In genomic region chr2:196260546-196260945, GRCh38 we compare ENCODE assay signal across 11 cellular contexts.
DNase-seq lines count a peak whose midpoint lies in the region; ATAC-seq, FAIRE-seq and TF ChIP-seq lines count a peak whose summit lies in the region.
"Had no signal": no experiment of that assay in that cellular context is flagged by ENCODE, and none has a peak within 500 bp of the region (broad histone marks: within the 10 kb centered on the region; RNA-seq: fewer than 3 reads in every experiment).

No MANE protein-coding gene starts in this region.

- H3K4me3 ChIP-seq in HepG2 (replicated peaks in 1 of 3; ENCODE audit: insufficient read depth in 1 of 3, low read depth in 2 of 3, low read length in 3 of 3) (no peak overlapping the region), right lobe of liver (no peak overlapping the region)
- H3K4me3 ChIP-seq: BLaER1, SJCRH30 had no signal

- no peaks in the 10 kb centered on the region for H3K9me3 ChIP-seq in HepG2 (ENCODE audit: low read length)
- H3K9me3 ChIP-seq in right lobe of liver = no peaks in the 10 kb centered on the region
- H3K9me3 ChIP-seq: BLaER1, SJCRH30 had no signal

- H3K4me1 Mint-ChIP-seq in mesothelial cell of epicardium = peaks cover 69% of the 10 kb centered on the region

- H3K79me2 ChIP-seq in HepG2 (ENCODE audit: insufficient read depth, low read length) = no peaks in the 10 kb centered on the region

- H3K27ac Mint-ChIP-seq in activated naive CD4-positive, alpha-beta T cell treated with anti-CD3 and anti-CD28 coated beads, Interleukin-2, amount 50 U/mL, for 72 hours = peak overlapping the region; percentile 96 to 97
- H3K27ac Mint-ChIP-seq in mesothelial cell of epicardium = peak overlapping the region; percentile 95

- no peak overlapping the region for H3K9ac ChIP-seq in HepG2 (ENCODE audit: insufficient read depth, low read depth, low read length)
- H3K9ac ChIP-seq: BLaER1 had no signal

- H2AFZ ChIP-seq in HepG2 (ENCODE audit: low read length) = no peak overlapping the region

- H4K20me1 ChIP-seq in HepG2 (ENCODE audit: insufficient read depth, low read length) = no peaks in the 10 kb centered on the region
- H4K20me1 ChIP-seq: BLaER1 had no signal

- peaks cover 5 to 6% of the 10 kb centered on the region in 2 donors for H3K9me3 Mint-ChIP-seq in activated naive CD4-positive, alpha-beta T cell treated with anti-CD3 and anti-CD28 coated beads, Interleukin-2, amount 50 U/mL, for 72 hours
- peaks cover 5% of the 10 kb centered on the region for H3K9me3 Mint-ChIP-seq in mesothelial cell of epicardium

- no peak for FAIRE-seq in HepG2 (lab: Jason Lieb, UNC)

- WGBS in HepG2 (ENCODE audit: low lambda C conversion rate) = 22% methylated on average over 5 of the region's 5 CpGs
- WGBS in right lobe of liver (ENCODE audit: insufficient coverage, low coverage, low lambda C conversion rate, missing lambda C conversion rate) = 67% methylated on average over 5 of the region's 5 CpGs

- H3K4me2 ChIP-seq in HepG2 (ENCODE audit: low read depth, low read length) = no peak overlapping the region
- H3K4me2 ChIP-seq: BLaER1 had no signal

- no peak overlapping the region for H3K27ac ChIP-seq in HepG2 (ENCODE audit: extremely low read length, insufficient read depth, low read length)
- no peak overlapping the region for H3K27ac ChIP-seq in right lobe of liver
- H3K27ac ChIP-seq: BLaER1, SJCRH30 had no signal

- no peak for TF ChIP-seq EP300 in HepG2 (IDR thresholded peaks at IDR 0.05; ENCODE audit: low read depth in 2 of 2, low read length in 2 of 2)
- TF ChIP-seq EP300 in HepG2 (CRISPR knock-in tag; IDR thresholded peaks at IDR 0.05; ENCODE audit: borderline replicate concordance) = no peak

- BruUV-seq in HepG2 (replicated peaks; lab: Mats Ljungman, UMichigan) = TSS peak; percentile 85

- TF ChIP-seq CTCF in HepG2 (CRISPR knock-in tag; IDR thresholded peaks at IDR 0.05) = no peak
- no peak for TF ChIP-seq CTCF in right lobe of liver (IDR thresholded peaks at IDR 0.05)
- no peak for TF ChIP-seq CTCF in mesothelial cell of epicardium (IDR thresholded peaks at IDR 0.05; ENCODE audit: unreplicated experiment)

- H3K36me3 ChIP-seq in HepG2 (replicated peaks in 1 of 2; ENCODE audit: control insufficient read depth in 1 of 2, insufficient read depth in 2 of 2, low read length in 2 of 2) = no peaks in the 10 kb centered on the region
- no peaks in the 10 kb centered on the region for H3K36me3 ChIP-seq in right lobe of liver
- H3K36me3 ChIP-seq: BLaER1, SJCRH30 had no signal

- intact Hi-C loops in HepG2 (cut with micrococcal nuclease; ENCODE audit: unreplicated experiment) = no loop called here
- intact Hi-C loops in right lobe of liver (cut with DNase I) = no loop called here

- H3K36me3 Mint-ChIP-seq in activated naive CD4-positive, alpha-beta T cell treated with anti-CD3 and anti-CD28 coated beads, Interleukin-2, amount 50 U/mL, for 72 hours = peaks cover 0 to 5% of the 10 kb centered on the region in 2 donors
- peaks cover 6% of the 10 kb centered on the region for H3K36me3 Mint-ChIP-seq in mesothelial cell of epicardium

- TF ChIP-seq POLR2A in HepG2 (IDR thresholded peaks at IDR 0.05; ENCODE audit: insufficient read depth in 1 of 2, low read depth in 2 of 2, low read length in 2 of 2) = no peak
- no peak for TF ChIP-seq POLR2A in right lobe of liver (IDR thresholded peaks at IDR 0.05)

- ATAC-seq in HepG2 (no peak), right lobe of liver (no peak), GM18868 (IDR thresholded peaks at IDR 0.05; ENCODE audit: unreplicated experiment) (no peak), HG02885 (IDR thresholded peaks at IDR 0.05; ENCODE audit: poor library complexity, unreplicated experiment) (no peak)
- peak; percentile 19 to 52 for ATAC-seq in activated naive CD4-positive, alpha-beta T cell treated with anti-CD3 and anti-CD28 coated beads, Interleukin-2, amount 50 U/mL, for 72 hours

- in situ Hi-C loops in HepG2 (cut with HindIII; ENCODE audit: extremely low pct_ligation_motif_present, low pct_unique_long_range_greater_than_20kb) = no loop called here

- H3K4me3 Mint-ChIP-seq in mesothelial cell of epicardium = peak overlapping the region; percentile 51

- TF ChIP-seq RAD21 in HepG2 (CRISPR knock-in tag; IDR thresholded peaks at IDR 0.05) = no peak

- H3K27me3 Mint-ChIP-seq in mesothelial cell of epicardium (ENCODE audit: low read depth) = no peaks in the 10 kb centered on the region

- H3K27me3 ChIP-seq in HepG2 (ENCODE audit: control insufficient read depth in 1 of 2, insufficient read depth in 2 of 2, low read length in 2 of 2) (no peaks in the 10 kb centered on the region; a peak in 1 of 5 replicates), right lobe of liver (no peaks in the 10 kb centered on the region)
- H3K27me3 ChIP-seq: BLaER1, SJCRH30 had no signal

- POLR2A ChIA-PET in HepG2 (lab: Yijun Ruan, JAX) = no interaction called here

- no peak for DNase-seq in HepG2 (ENCODE audit: low spot score)
- DNase-seq in right lobe of liver = no peak
- no peak for DNase-seq in activated naive CD4-positive, alpha-beta T cell treated with anti-CD3 and anti-CD28 coated beads, Interleukin-2, amount 50 U/mL, for 72 hours (ENCODE audit: low spot score in 2 of 2)
- DNase-seq in mesothelial cell of epicardium (ENCODE audit: low spot score in 2 of 2, unreplicated experiment in 2 of 2) = no peak
- DNase-seq in mucosa of gallbladder (ENCODE audit: low spot score) = no peak
- DNase-seq in SIG-M5 (lab: John Stamatoyannopoulos, UW) = no peak
- DNase-seq: GOT3, SJCRH30 had no signal

- H3K4me1 ChIP-seq in HepG2 (ENCODE audit: insufficient read depth, low read length) (peaks cover 12% of the 10 kb centered on the region), right lobe of liver (no peaks in the 10 kb centered on the region)

- CTCF ChIA-PET in HepG2 (lab: Yijun Ruan, JAX; ENCODE audit: low intra/inter-chr PET ratio, low total read pairs) = no interaction called here

TF ChIP-seq in HepG2, 621 proteins besides CTCF, POLR2A, EP300 and RAD21:
- TF ChIP-seq ZBTB49 (CRISPR knock-in tag; IDR thresholded peaks at IDR 0.05; ENCODE audit: borderline replicate concordance) (no peak), ZNF615 (CRISPR knock-in tag; IDR thresholded peaks at IDR 0.05; ENCODE audit: borderline replicate concordance) (no peak), XBP1 (CRISPR knock-in tag; IDR thresholded peaks at IDR 0.05) (no peak), ERF (CRISPR knock-in tag; IDR thresholded peaks at IDR 0.05) (no peak), CREB3 (CRISPR knock-in tag; IDR thresholded peaks at IDR 0.05) (no peak), RARA (CRISPR knock-in tag; IDR thresholded peaks at IDR 0.05) (no peak), JUNB (CRISPR knock-in tag; IDR thresholded peaks at IDR 0.05; ENCODE audit: borderline replicate concordance) (no peak), ZIK1 (CRISPR knock-in tag; IDR thresholded peaks at IDR 0.05; ENCODE audit: borderline replicate concordance, low read depth) (no peak), ZFY (CRISPR knock-in tag; IDR thresholded peaks at IDR 0.05) (no peak), SRSF4 (IDR thresholded peaks at IDR 0.05; ENCODE audit: low read depth, low read length, poor library complexity, severe bottlenecking) (no peak), ZNF501 (CRISPR knock-in tag; IDR thresholded peaks at IDR 0.05) (no peak), ZNF263 (CRISPR knock-in tag; IDR thresholded peaks at IDR 0.05) (no peak), BCL6 (CRISPR knock-in tag; IDR thresholded peaks at IDR 0.05) (no peak), ZNF292 (CRISPR knock-in tag; IDR thresholded peaks at IDR 0.05; ENCODE audit: borderline replicate concordance, low read depth) (no peak), ZKSCAN1 (IDR thresholded peaks at IDR 0.05; ENCODE audit: low read length) (no peak), ZNF614 (CRISPR knock-in tag; IDR thresholded peaks at IDR 0.05; ENCODE audit: borderline replicate concordance) (no peak)
TF ChIP-seq in HepG2: peak in this region for 0.

Comparison
In these comparisons a context has a peak if more than half of its experiments do, and no peak if none do; other contexts are left out.
1. ATAC-seq: peak in activated naive CD4-positive, alpha-beta T cell treated with anti-CD3 and anti-CD28 coated beads, Interleukin-2, amount 50 U/mL, for 72 hours (2 of 2); none in HepG2 (single experiment), right lobe of liver (0 of 4), GM18868 (single experiment) and HG02885 (single experiment).